20 cellular contexts compared by ENCODE assay signal in genomic region chr15:90820481-90820880, GRCh38.
"Had no signal": no experiment of that assay in that cellular context is flagged by ENCODE, and none has a peak within 500 bp of the region (broad histone marks: within the 10 kb centered on the region; RNA-seq: fewer than 3 reads in every experiment).

No MANE protein-coding gene starts in this region.

- H3K4me1 ChIP-seq: breast epithelium, parathyroid adenoma, tibial artery had no signal

- H3K36me3 Mint-ChIP-seq: memory B cell had no signal

- H3K27ac Mint-ChIP-seq: memory B cell, WTC11 had no signal

- H3K9me3 Mint-ChIP-seq: activated CD4-positive, alpha-beta memory T cell treated with anti-CD3 and anti-CD28 coated beads, Interleukin-2, amount 10 ng/mL, durations not matched to agents 7 days and 5 days; memory B cell; naive thymus-derived CD4-positive, alpha-beta T cell; WTC11 had no signal

- DNase-seq: activated CD4-positive, alpha-beta memory T cell treated with anti-CD3 and anti-CD28 coated beads, Interleukin-2, amount 10 ng/mL, durations not matched to agents 7 days and 5 days; activated CD4-positive, alpha-beta T cell treated with anti-CD3 and anti-CD28 coated beads for 36 hours; activated naive CD4-positive, alpha-beta T cell treated with anti-CD3 and anti-CD28 coated beads, Interleukin-2, amount 50 U/mL, for 16 hours; effector CD8-positive, alpha-beta T cell; heart left ventricle; left ventricle myocardium superior; naive thymus-derived CD4-positive, alpha-beta T cell; stimulated activated CD4-positive, alpha-beta T cell treated with anti-CD3 and anti-CD28 coated beads, Interleukin-4, amount 100 ng/mL, for 24 hours; stimulated activated naive CD4-positive, alpha-beta T cell treated with Interleukin-2 at 50 U/mL for 16 hours; substantia nigra; tibial artery had no signal

- H3K27me3 ChIP-seq: breast epithelium, esophagus muscularis mucosa, heart left ventricle, neutrophil, SJSA1 had no signal

- H3K27me3 Mint-ChIP-seq: activated CD4-positive, alpha-beta memory T cell treated with anti-CD3 and anti-CD28 coated beads, Interleukin-2, amount 10 ng/mL, durations not matched to agents 7 days and 5 days; activated CD4-positive, alpha-beta T cell treated with anti-CD3 and anti-CD28 coated beads for 36 hours; memory B cell; naive thymus-derived CD4-positive, alpha-beta T cell had no signal

- H3K9me3 ChIP-seq: breast epithelium, esophagus muscularis mucosa, gastroesophageal sphincter, heart left ventricle, neutrophil, SJSA1, tibial artery had no signal

- H3K4me3 ChIP-seq: breast epithelium, esophagus muscularis mucosa, gastroesophageal sphincter, heart left ventricle, SJSA1, tibial artery had no signal

- H3K4me3 Mint-ChIP-seq: activated CD4-positive, alpha-beta memory T cell treated with anti-CD3 and anti-CD28 coated beads, Interleukin-2, amount 10 ng/mL, durations not matched to agents 7 days and 5 days; activated CD4-positive, alpha-beta T cell treated with anti-CD3 and anti-CD28 coated beads for 36 hours; memory B cell; naive thymus-derived CD4-positive, alpha-beta T cell; WTC11 had no signal

- ATAC-seq: activated CD4-positive, alpha-beta T cell treated with anti-CD3 and anti-CD28 coated beads for 36 hours; gastroesophageal sphincter; sciatic nerve; WTC11 had no signal

- H3K36me3 ChIP-seq: breast epithelium, esophagus muscularis mucosa, gastroesophageal sphincter, heart left ventricle, neutrophil, tibial artery had no signal

- H3K27ac ChIP-seq: breast epithelium, esophagus muscularis mucosa, gastroesophageal sphincter, neutrophil, parathyroid adenoma, SJSA1, tibial artery had no signal
